ENCODE assay signal across 15 cellular contexts in genomic region chr1:186220101-186220500, GRCh38.
"Had no signal": no experiment of that assay in that cellular context is flagged by ENCODE, and none has a peak within 500 bp of the region (broad histone marks: within the 10 kb centered on the region; RNA-seq: fewer than 3 reads in every experiment).

No MANE protein-coding gene starts in this region.

- DNase-seq: activated CD4-positive, alpha-beta T cell treated with anti-CD3 and anti-CD28 coated beads for 4 hours; activated CD8-positive, alpha-beta memory T cell treated with anti-CD3 and anti-CD28 coated beads, Interleukin-2, amount 50 U/mL, for 4 hours; activated CD8-positive, alpha-beta T cell treated with anti-CD3 and anti-CD28 coated beads for 36 hours; activated naive CD4-positive, alpha-beta T cell; activated T-cell treated with anti-CD3 and anti-CD28 coated beads, Interleukin-2, amount 50 U/mL, for 72 hours; gastrocnemius medialis; kidney; left ventricle myocardium superior; ovary; stimulated activated CD4-positive, alpha-beta T cell treated with anti-CD3 and anti-CD28 coated beads, Interleukin-2, amount 100 ng/mL, for 48 hours; stimulated activated naive CD8-positive, alpha-beta T cell treated with anti-CD3 and anti-CD28 coated beads, Interleukin-15, Interleukin-2, amounts not matched to agents 100 U/mL and 50 U/mL, for 24 hours; upper lobe of left lung had no signal

- H3K4me2 ChIP-seq: neural progenitor cell had no signal

- ATAC-seq: activated CD8-positive, alpha-beta T cell treated with anti-CD3 and anti-CD28 coated beads for 36 hours; activated T-cell treated with anti-CD3 and anti-CD28 coated beads, Interleukin-2, amount 50 U/mL, for 72 hours; gastrocnemius medialis; left ventricle myocardium superior; stimulated activated naive CD8-positive, alpha-beta T cell treated with anti-CD3 and anti-CD28 coated beads, Interleukin-15, Interleukin-2, amounts not matched to agents 100 U/mL and 50 U/mL, for 24 hours had no signal

- H3K27me3 Mint-ChIP-seq: activated CD8-positive, alpha-beta T cell treated with anti-CD3 and anti-CD28 coated beads for 36 hours had no signal

- H3K4me1 ChIP-seq: gastrocnemius medialis, neural progenitor cell, suprapubic skin, upper lobe of left lung had no signal

- H3K27me3 ChIP-seq: gastrocnemius medialis, neural progenitor cell, ovary, suprapubic skin, upper lobe of left lung had no signal

- H3K9me3 ChIP-seq: gastrocnemius medialis, ovary, suprapubic skin, upper lobe of left lung had no signal

- FAIRE-seq: colon, kidney had no signal

- H3K36me3 Mint-ChIP-seq: neural progenitor cell had no signal

- H2AFZ ChIP-seq: neural progenitor cell had no signal

- H3K27ac ChIP-seq: gastrocnemius medialis, neural progenitor cell, ovary, suprapubic skin, upper lobe of left lung had no signal

- H3K9ac ChIP-seq: neural progenitor cell had no signal

- H3K9me3 Mint-ChIP-seq: activated CD8-positive, alpha-beta T cell treated with anti-CD3 and anti-CD28 coated beads for 36 hours; activated T-cell treated with anti-CD3 and anti-CD28 coated beads, Interleukin-2, amount 50 U/mL, for 72 hours had no signal

- H3K4me3 ChIP-seq: gastrocnemius medialis, neural progenitor cell, ovary, suprapubic skin, upper lobe of left lung had no signal

- H3K27ac Mint-ChIP-seq: activated CD8-positive, alpha-beta T cell treated with anti-CD3 and anti-CD28 coated beads for 36 hours; activated T-cell treated with anti-CD3 and anti-CD28 coated beads, Interleukin-2, amount 50 U/mL, for 72 hours; neural progenitor cell had no signal

- H3K36me3 ChIP-seq: gastrocnemius medialis, neural progenitor cell, ovary, suprapubic skin, upper lobe of left lung had no signal

- H3K4me3 Mint-ChIP-seq: activated CD8-positive, alpha-beta T cell treated with anti-CD3 and anti-CD28 coated beads for 36 hours; activated T-cell treated with anti-CD3 and anti-CD28 coated beads, Interleukin-2, amount 50 U/mL, for 72 hours; neural progenitor cell had no signal
